ENCODE assay signal across 13 cellular contexts in the genomic region with DNA sequence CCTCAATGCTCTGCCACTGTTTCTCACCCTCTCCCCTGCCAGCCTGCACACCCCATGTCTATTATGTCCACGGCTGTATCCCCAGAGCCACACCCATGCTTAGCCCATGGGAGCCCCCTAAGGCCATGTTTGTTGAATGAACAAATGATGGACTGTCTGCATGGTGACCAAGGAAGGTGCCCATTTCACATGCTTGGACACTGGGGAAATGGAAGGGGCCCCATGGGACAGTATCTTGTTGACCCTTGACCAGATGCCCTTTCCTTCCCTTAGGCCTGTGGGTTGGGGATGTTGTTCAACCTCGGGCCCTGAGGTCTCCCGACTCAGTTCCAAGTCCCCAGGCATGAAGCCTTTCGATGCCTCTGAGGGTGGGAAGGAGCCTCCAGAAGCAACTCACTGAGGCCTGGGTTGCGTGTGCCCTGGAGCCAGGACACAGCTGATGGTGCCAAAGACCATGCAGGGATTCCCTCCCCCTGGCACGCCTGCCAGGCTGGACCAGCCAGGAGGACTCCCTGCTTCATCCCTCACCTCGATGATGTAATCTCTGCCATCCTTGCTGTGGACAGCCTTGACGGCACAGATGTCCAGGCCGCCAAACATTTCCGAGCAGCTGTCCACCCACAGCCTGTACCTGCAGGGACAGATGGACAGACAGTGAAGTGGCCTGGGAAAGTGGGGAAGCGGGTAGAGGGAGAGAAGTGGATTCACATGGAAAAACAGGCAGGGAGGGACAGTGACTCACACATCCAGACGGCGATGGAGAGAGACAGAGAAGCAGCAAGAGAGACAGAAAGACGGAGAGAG. TPM values are rescaled to one million over a fixed set of nuclear protein-coding genes. Genes with fewer than 3 reads are reported as not detected.
A peak's percentile ranks its signal among the peaks of the same experiment; 100 is the strongest.
DNase-seq lines count a peak whose midpoint lies in the region; ATAC-seq, FAIRE-seq and TF ChIP-seq lines count a peak whose summit lies in the region.
"Had no signal": no experiment of that assay in that cellular context is flagged by ENCODE, and none has a peak within 500 bp of the region (broad histone marks: within the 10 kb centered on the region; RNA-seq: fewer than 3 reads in every experiment).

No MANE protein-coding gene starts in this region.

- H3K36me3 ChIP-seq in kidney (ENCODE audit: control insufficient read depth in 1 of 2, insufficient read depth in 2 of 2, low read length in 2 of 2): no peaks in the 10 kb centered on the region
- H3K36me3 ChIP-seq in skeletal muscle satellite cell (ENCODE audit: insufficient read depth, low read length): no peaks in the 10 kb centered on the region
- H3K36me3 ChIP-seq in H7 (replicated peaks; ENCODE audit: control insufficient read depth, insufficient read depth, low read length): no peaks in the 10 kb centered on the region; the same call in 1 of the 2 replicates

- H3K4me1 ChIP-seq in kidney (ENCODE audit: control insufficient read depth in 1 of 2, insufficient read depth in 1 of 2, low read depth in 1 of 2, low read length in 2 of 2) (peaks cover 23 to 36% of the 10 kb centered on the region in 2 donors), skeletal muscle satellite cell (ENCODE audit: control insufficient read depth, insufficient read depth, low read length) (peaks cover 39% of the 10 kb centered on the region)

- POLR2A ChIA-PET in activated CD8-positive, alpha-beta T cell treated with anti-CD3 and anti-CD28 coated beads, Interleukin-2, amount 10 ng/mL, durations not matched to agents 7 days and 5 days (lab: Charles Lee): interaction anchor here (0.5 kb wide), 1 partner anchor 45 kb away, joined by 4 read pairs; no protein-coding TSS in a partner anchor

- no peaks in the 10 kb centered on the region for H3K9me3 Mint-ChIP-seq in activated CD8-positive, alpha-beta T cell treated with anti-CD3 and anti-CD28 coated beads, Interleukin-2, amount 10 ng/mL, durations not matched to agents 7 days and 5 days (ENCODE audit: insufficient read depth)
- H3K9me3 Mint-ChIP-seq: CD4-positive, CD25-positive, alpha-beta regulatory T cell; natural killer cell had no signal

- H3K27ac ChIP-seq in angular gyrus (ENCODE audit: low read depth, low read length) (peak overlapping the region; percentile 47), kidney (ENCODE audit: low read depth in 2 of 2, low read length in 2 of 2) (peak overlapping the region; percentile 66 to 89)

- H3K4me3 ChIP-seq in kidney (ENCODE audit: low read length in 2 of 2): no peak overlapping the region
- no peak overlapping the region for H3K4me3 ChIP-seq in skeletal muscle satellite cell (ENCODE audit: low read length)
- H3K4me3 ChIP-seq in H7 (ENCODE audit: insufficient read depth, low read depth, low read length): no peak overlapping the region

- no peak for ATAC-seq in activated CD8-positive, alpha-beta T cell treated with anti-CD3 and anti-CD28 coated beads, Interleukin-2, amount 10 ng/mL, durations not matched to agents 7 days and 5 days
- ATAC-seq: natural killer cell had no signal

- H3K36me3 Mint-ChIP-seq in activated CD8-positive, alpha-beta T cell treated with anti-CD3 and anti-CD28 coated beads, Interleukin-2, amount 10 ng/mL, durations not matched to agents 7 days and 5 days (ENCODE audit: low read depth): no peaks in the 10 kb centered on the region
- H3K36me3 Mint-ChIP-seq: CD4-positive, CD25-positive, alpha-beta regulatory T cell; natural killer cell had no signal

- peak; percentile 58 for DNase-seq in ELR (ENCODE audit: low read depth)
- no peak for DNase-seq in kidney
- no peak for DNase-seq in activated CD8-positive, alpha-beta T cell treated with anti-CD3 and anti-CD28 coated beads, Interleukin-2, amount 10 ng/mL, durations not matched to agents 7 days and 5 days
- no peak for DNase-seq in central memory CD4-positive, alpha-beta T cell
- no peak for DNase-seq in H7
- no peak for DNase-seq in posterior vena cava (ENCODE audit: low spot score)
- DNase-seq: CD4-positive, CD25-positive, alpha-beta regulatory T cell; natural killer cell; NCI-H1092; stimulated activated CD4-positive, alpha-beta T cell treated with anti-CD3 and anti-CD28 coated beads, Interleukin-4, amount 100 ng/mL, for 4 hours had no signal

- no peaks in the 10 kb centered on the region for H3K27me3 ChIP-seq in skeletal muscle satellite cell (ENCODE audit: control insufficient read depth, insufficient read depth, low read length)
- no peaks in the 10 kb centered on the region for H3K27me3 ChIP-seq in H7 (ENCODE audit: control insufficient read depth, insufficient read depth, low read length)

- CTCF ChIA-PET in activated CD8-positive, alpha-beta T cell treated with anti-CD3 and anti-CD28 coated beads, Interleukin-2, amount 10 ng/mL, durations not matched to agents 7 days and 5 days (lab: Charles Lee): no interaction called here

- peak overlapping the region in 1 of 2 donors; percentile 44 for H3K9ac ChIP-seq in kidney (ENCODE audit: low read length in 2 of 2)
- H3K9ac ChIP-seq in skeletal muscle satellite cell (ENCODE audit: low read depth, low read length): peak overlapping the region; percentile 1

- no peaks in the 10 kb centered on the region for H3K4me1 Mint-ChIP-seq in activated CD8-positive, alpha-beta T cell treated with anti-CD3 and anti-CD28 coated beads, Interleukin-2, amount 10 ng/mL, durations not matched to agents 7 days and 5 days (ENCODE audit: low read depth)
- H3K4me1 Mint-ChIP-seq: CD4-positive, CD25-positive, alpha-beta regulatory T cell; natural killer cell had no signal

- peak overlapping the region; percentile 9 for H3K4me2 ChIP-seq in skeletal muscle satellite cell (ENCODE audit: low read length)

- H3K27me3 Mint-ChIP-seq in activated CD8-positive, alpha-beta T cell treated with anti-CD3 and anti-CD28 coated beads, Interleukin-2, amount 10 ng/mL, durations not matched to agents 7 days and 5 days (ENCODE audit: low read depth): no peaks in the 10 kb centered on the region

- no peaks in the 10 kb centered on the region for H3K9me3 ChIP-seq in kidney (ENCODE audit: control insufficient read depth in 1 of 2, low read length in 2 of 2)
- no peaks in the 10 kb centered on the region for H3K9me3 ChIP-seq in skeletal muscle satellite cell (replicated peaks; ENCODE audit: low read length)

- no peak for TF ChIP-seq CTCF in kidney (IDR thresholded peaks at IDR 0.05; ENCODE audit: borderline replicate concordance, extremely low read depth, insufficient read depth)

- no peak overlapping the region for H3K27ac Mint-ChIP-seq in activated CD8-positive, alpha-beta T cell treated with anti-CD3 and anti-CD28 coated beads, Interleukin-2, amount 10 ng/mL, durations not matched to agents 7 days and 5 days
- H3K27ac Mint-ChIP-seq: CD4-positive, CD25-positive, alpha-beta regulatory T cell; natural killer cell had no signal

- no peak overlapping the region for H3K4me3 Mint-ChIP-seq in activated CD8-positive, alpha-beta T cell treated with anti-CD3 and anti-CD28 coated beads, Interleukin-2, amount 10 ng/mL, durations not matched to agents 7 days and 5 days
- H3K4me3 Mint-ChIP-seq: natural killer cell had no signal

- no peak for FAIRE-seq in kidney (lab: Jason Lieb, UNC)
- FAIRE-seq: bronchial epithelial cell had no signal

- intact Hi-C loops in kidney (cut with DNase I): no loop called here
- intact Hi-C loops in posterior vena cava (cut with DNase I): loop anchor here in 1 of 2 donors (10.0 kb wide), 1 partner anchor 111 kb away; no protein-coding TSS in a partner anchor

RNA-seq across cellular contexts. Expression of gene FBXO7, which starts 58.9 kb away (rescaled TPM):
- 91.0 TPM for total RNA-seq in kidney
- polyA plus RNA-seq in kidney (ENCODE audit: insufficient read depth, low read depth, low replicate concordance): 131 TPM
- total RNA-seq in skeletal muscle satellite cell (2012; rRNA removed): 44.8 and 57.3 TPM in 2 replicates
- 10 to 100 TPM; 84.0 to 90.0 TPM for total RNA-seq in activated CD8-positive, alpha-beta T cell treated with anti-CD3 and anti-CD28 coated beads, Interleukin-2, amount 10 ng/mL, durations not matched to agents 7 days and 5 days
- total RNA-seq in H7 (2014; rRNA removed; shearing (Covaris generic)): 99.2 and 105 TPM in 2 replicates
- total RNA-seq in posterior vena cava: 10 to 100 TPM; 69.3 to 70.3 TPM
